1 cellular context compared by ENCODE assay signal in the genomic region with DNA sequence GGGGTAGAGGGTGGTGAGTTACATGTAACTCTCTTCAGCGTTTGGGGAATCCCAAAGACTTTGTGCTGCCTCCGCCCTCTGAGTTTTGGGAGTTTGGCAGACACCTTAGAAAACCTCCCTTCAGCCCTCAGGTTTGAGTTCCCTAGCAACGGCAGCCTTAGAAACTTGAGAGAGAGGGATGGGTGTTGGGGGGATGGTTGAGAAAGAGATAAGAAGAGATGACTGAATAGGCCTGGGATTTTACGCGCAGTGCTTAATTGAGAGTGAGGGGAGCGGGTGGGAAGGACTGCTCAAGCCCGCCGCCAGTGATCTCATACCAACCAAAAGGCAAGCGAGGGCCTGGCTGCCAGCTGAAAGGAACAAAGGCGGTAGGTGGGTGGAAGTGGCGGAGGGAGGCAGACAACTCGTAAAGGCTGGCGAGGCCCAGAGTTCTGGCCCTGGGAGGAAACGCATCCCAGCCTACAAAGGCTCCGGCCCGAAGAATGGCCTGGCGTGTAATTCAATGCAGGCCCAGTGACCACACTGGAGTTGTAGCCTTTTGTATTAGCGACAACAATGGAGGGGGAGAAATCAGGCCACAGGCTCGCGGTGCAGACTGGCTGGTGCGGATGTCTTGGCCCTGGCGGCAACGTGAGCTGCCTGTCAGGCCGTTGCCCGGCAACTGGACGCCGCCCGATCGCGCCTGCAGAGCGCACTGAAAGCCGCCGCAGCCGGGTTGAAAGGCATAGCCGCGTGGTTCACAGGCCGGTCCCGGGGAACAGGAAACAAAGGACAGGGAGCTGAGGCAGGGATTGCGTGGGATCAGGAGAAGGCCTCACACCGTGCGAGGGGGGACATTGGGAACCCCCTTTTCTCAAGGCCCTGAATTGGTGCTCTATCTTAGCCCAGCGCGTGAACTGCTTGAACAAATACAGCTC.
TF ChIP-seq lines count a peak whose summit lies in the region.

No MANE protein-coding gene starts in this region.

TF ChIP-seq in HCT116, 20 proteins besides CTCF, POLR2A, EP300 and RAD21 (continued from another document):
- TF ChIP-seq, protein P1, sequence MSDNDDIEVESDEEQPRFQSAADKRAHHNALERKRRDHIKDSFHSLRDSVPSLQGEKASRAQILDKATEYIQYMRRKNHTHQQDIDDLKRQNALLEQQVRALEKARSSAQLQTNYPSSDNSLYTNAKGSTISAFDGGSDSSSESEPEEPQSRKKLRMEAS (IDR thresholded peaks at IDR 0.05) = peak; percentile 68
- TF ChIP-seq, protein P2, sequence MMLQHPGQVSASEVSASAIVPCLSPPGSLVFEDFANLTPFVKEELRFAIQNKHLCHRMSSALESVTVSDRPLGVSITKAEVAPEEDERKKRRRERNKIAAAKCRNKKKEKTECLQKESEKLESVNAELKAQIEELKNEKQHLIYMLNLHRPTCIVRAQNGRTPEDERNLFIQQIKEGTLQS (IDR thresholded peaks at IDR 0.05) = no peak
